In the genomic region with DNA sequence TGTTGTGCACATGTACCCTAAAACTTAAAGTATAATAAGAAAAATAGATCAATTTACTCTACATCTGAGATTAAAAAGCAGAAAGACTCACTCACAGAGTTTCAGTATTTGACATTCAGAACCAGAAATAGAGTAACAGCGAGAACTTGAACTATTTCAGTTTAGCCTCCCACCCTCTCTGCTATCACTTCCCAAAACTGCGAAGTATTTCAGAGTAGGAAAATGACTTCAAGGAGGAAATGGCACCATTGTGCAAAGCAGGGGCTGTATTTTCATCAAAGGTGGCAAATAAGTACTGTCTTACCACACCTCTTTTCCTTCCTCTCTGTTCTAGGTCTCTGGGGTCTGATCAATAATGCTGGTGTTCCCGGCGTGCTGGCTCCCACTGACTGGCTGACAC, we compare ENCODE assay signal across 11 cellular contexts. TPM values are rescaled to one million over a fixed set of nuclear protein-coding genes. Genes with fewer than 3 reads are reported as not detected.
DNase-seq lines count a peak whose midpoint lies in the region; ATAC-seq and TF ChIP-seq lines count a peak whose summit lies in the region.
"Had no signal": no experiment of that assay in that cellular context is flagged by ENCODE, and none has a peak within 500 bp of the region (broad histone marks: within the 10 kb centered on the region; RNA-seq: fewer than 3 reads in every experiment).

No MANE protein-coding gene starts in this region.

- TF ChIP-seq CTCF in esophagus muscularis mucosa (IDR thresholded peaks at IDR 0.05) (no peak), MCF 10A (IDR thresholded peaks at IDR 0.05; ENCODE audit: unreplicated experiment) (no peak)

- no peak overlapping the region for H3K27ac ChIP-seq in esophagus muscularis mucosa (replicated peaks in 1 of 4)

- no peak overlapping the region for H3K27ac Mint-ChIP-seq in MCF 10A (ENCODE audit: low read depth, unreplicated experiment)
- H3K27ac Mint-ChIP-seq: activated CD4-positive, alpha-beta memory T cell treated with anti-CD3 and anti-CD28 coated beads for 36 hours; stimulated activated naive CD8-positive, alpha-beta T cell treated with anti-CD3 and anti-CD28 coated beads, Interleukin-15, amount 100 ng/mL, for 72 hours had no signal

- intact Hi-C loops in esophagus muscularis mucosa (cut with DNase I) (no loop called here), MCF 10A (cut with micrococcal nuclease) (no loop called here)

- ATAC-seq in GM18511 (IDR thresholded peaks at IDR 0.05; ENCODE audit: unreplicated experiment) (peak; percentile 61), GM21526 (IDR thresholded peaks at IDR 0.05; ENCODE audit: low FRiP score, unreplicated experiment) (peak; percentile 78), HG03432 (IDR thresholded peaks at IDR 0.05; ENCODE audit: unreplicated experiment) (peak; percentile 61), GM21381 (IDR thresholded peaks at IDR 0.05; ENCODE audit: unreplicated experiment) (no peak)
- ATAC-seq: stimulated activated naive CD8-positive, alpha-beta T cell treated with anti-CD3 and anti-CD28 coated beads, Interleukin-15, amount 100 ng/mL, for 72 hours had no signal

- BruUV-seq in MCF 10A (replicated peaks; lab: Mats Ljungman, UMichigan) = no TSS peak

- peaks cover 0 to 11% (median 0%) of the 10 kb centered on the region in 4 donors for H3K9me3 ChIP-seq in esophagus muscularis mucosa

- H3K9me3 Mint-ChIP-seq in MCF 10A (ENCODE audit: unreplicated experiment) = no peaks in the 10 kb centered on the region
- H3K9me3 Mint-ChIP-seq: activated CD4-positive, alpha-beta memory T cell treated with anti-CD3 and anti-CD28 coated beads for 36 hours had no signal

- POLR2A ChIA-PET in MCF 10A (lab: Yijun Ruan, JAX) = no interaction called here

- H3K36me3 ChIP-seq in esophagus muscularis mucosa = no peaks in the 10 kb centered on the region

- H3K36me3 Mint-ChIP-seq in MCF 10A (ENCODE audit: insufficient read depth, unreplicated experiment) = no peaks in the 10 kb centered on the region

- no peak overlapping the region for H3K4me3 ChIP-seq in esophagus muscularis mucosa

- H3K4me3 Mint-ChIP-seq in MCF 10A (ENCODE audit: unreplicated experiment) = no peak overlapping the region
- H3K4me3 Mint-ChIP-seq: activated CD4-positive, alpha-beta memory T cell treated with anti-CD3 and anti-CD28 coated beads for 36 hours; stimulated activated naive CD8-positive, alpha-beta T cell treated with anti-CD3 and anti-CD28 coated beads, Interleukin-15, amount 100 ng/mL, for 72 hours had no signal

- TF ChIP-seq EP300 in esophagus muscularis mucosa (IDR thresholded peaks at IDR 0.05) = no peak

- no peaks in the 10 kb centered on the region for H3K4me1 Mint-ChIP-seq in MCF 10A (ENCODE audit: insufficient read depth, unreplicated experiment)
- H3K4me1 Mint-ChIP-seq: stimulated activated naive CD8-positive, alpha-beta T cell treated with anti-CD3 and anti-CD28 coated beads, Interleukin-15, amount 100 ng/mL, for 72 hours had no signal

- H3K27me3 ChIP-seq in esophagus muscularis mucosa = no peaks in the 10 kb centered on the region

- no peaks in the 10 kb centered on the region for H3K4me1 ChIP-seq in esophagus muscularis mucosa

- CTCF ChIA-PET in MCF 10A (lab: Yijun Ruan, JAX) = no interaction called here

- 63% methylated on average over 4 of the region's 4 CpGs for WGBS in esophagus muscularis mucosa

- TF ChIP-seq POLR2A in esophagus muscularis mucosa (IDR thresholded peaks at IDR 0.05; ENCODE audit: low read depth) = no peak

- DNase-seq in esophagus muscularis mucosa (ENCODE audit: extremely low spot score) (peak; percentile 45), MCF 10A (ENCODE audit: unreplicated experiment) (no peak)
- DNase-seq in activated CD4-positive, alpha-beta T cell treated with anti-CD3 and anti-CD28 coated beads, Interleukin-2, amount 50 U/mL, for 48 hours = no peak
- DNase-seq in stimulated activated CD8-positive, alpha-beta memory T cell treated with anti-CD3 and anti-CD28 coated beads, Interleukin-4, amount 100 ng/mL, for 48 hours = no peak
- DNase-seq: activated CD4-positive, alpha-beta memory T cell treated with anti-CD3 and anti-CD28 coated beads for 36 hours; NCI-H1436; stimulated activated naive CD8-positive, alpha-beta T cell treated with anti-CD3 and anti-CD28 coated beads, Interleukin-15, amount 100 ng/mL, for 72 hours had no signal

- H3K27me3 Mint-ChIP-seq in MCF 10A (ENCODE audit: insufficient read depth, unreplicated experiment) = no peaks in the 10 kb centered on the region
- H3K27me3 Mint-ChIP-seq: stimulated activated naive CD8-positive, alpha-beta T cell treated with anti-CD3 and anti-CD28 coated beads, Interleukin-15, amount 100 ng/mL, for 72 hours had no signal

RNA-seq across cellular contexts. Expression of gene DHRS9, which starts 13.6 kb away (rescaled TPM):
- total RNA-seq in esophagus muscularis mucosa (under 1 TPM in 3 of 4 donors, not detected in 1; 0.75 to 0.99 (median 0.83) TPM), MCF 10A (2022) (0.21 TPM in 1 of 2 replicates, not detected in the other)

RNA-seq across cellular contexts. Expression of gene ABCB11, which starts 51.9 kb away (rescaled TPM):
- total RNA-seq in esophagus muscularis mucosa = under 1 TPM in 1 of 4 donors, not detected in 3; 0.06 TPM
- 0.05 TPM in 1 of 2 replicates, not detected in the other for total RNA-seq in MCF 10A (2022)
- total RNA-seq: activated CD4-positive, alpha-beta memory T cell treated with anti-CD3 and anti-CD28 coated beads for 36 hours had no signal
